1 cellular context compared by ENCODE assay signal in genomic region chr12:94151577-94151976, GRCh38.
TF ChIP-seq lines count a peak whose summit lies in the region.

No MANE protein-coding gene starts in this region.

TF ChIP-seq in HepG2, 621 proteins besides CTCF, POLR2A, EP300 and RAD21 (continued from another document and continues in another):
- TF ChIP-seq PATZ1 (CRISPR knock-in tag; IDR thresholded peaks at IDR 0.05) (peak; percentile 56; the same call in 1 of the 2 replicates), FOXJ3 (CRISPR knock-in tag; IDR thresholded peaks at IDR 0.05; ENCODE audit: borderline replicate concordance) (0 out of 2 replicates have a peak, but pooled peaks have one; percentile 29), ZNF451 (CRISPR knock-in tag; IDR thresholded peaks at IDR 0.05) (no peak), ZBED4 (CRISPR knock-in tag; IDR thresholded peaks at IDR 0.05; ENCODE audit: borderline replicate concordance) (peak; percentile 65; the same call in 1 of the 2 replicates), LCORL (IDR thresholded peaks at IDR 0.05) (no peak), LCORL (CRISPR knock-in tag; IDR thresholded peaks at IDR 0.05) (peak; percentile 57; the same call in 1 of the 2 replicates), ZNF691 (CRISPR knock-in tag; IDR thresholded peaks at IDR 0.05; ENCODE audit: borderline replicate concordance, low read depth) (no peak), ZNF484 (CRISPR knock-in tag; IDR thresholded peaks at IDR 0.05; ENCODE audit: borderline replicate concordance, low read depth) (no peak), RERE (CRISPR knock-in tag; IDR thresholded peaks at IDR 0.05; ENCODE audit: low read depth) (no peak), ATF3 (CRISPR knock-in tag; IDR thresholded peaks at IDR 0.05) (no peak), ZNF253 (CRISPR knock-in tag; IDR thresholded peaks at IDR 0.05; ENCODE audit: borderline replicate concordance) (no peak), THAP8 (CRISPR knock-in tag; IDR thresholded peaks at IDR 0.05; ENCODE audit: borderline replicate concordance) (no peak), ZNF331 (CRISPR knock-in tag; IDR thresholded peaks at IDR 0.05) (peak; percentile 62; the same call in 1 of the 2 replicates), MTA3 (CRISPR knock-in tag; IDR thresholded peaks at IDR 0.05) (no peak), ZNF652 (CRISPR knock-in tag; IDR thresholded peaks at IDR 0.05; ENCODE audit: borderline replicate concordance, low read depth) (peak; percentile 88), ZNF709 (CRISPR knock-in tag; IDR thresholded peaks at IDR 0.05) (no peak), ZNF460 (CRISPR knock-in tag; IDR thresholded peaks at IDR 0.05; ENCODE audit: borderline replicate concordance) (no peak), KDM5A (IDR thresholded peaks at IDR 0.05; ENCODE audit: borderline replicate concordance, low read length) (0 out of 2 replicates have a peak, but pooled peaks have one; percentile 21), ELK4 (CRISPR knock-in tag; IDR thresholded peaks at IDR 0.05; ENCODE audit: borderline replicate concordance) (no peak), ARID5B (CRISPR knock-in tag; IDR thresholded peaks at IDR 0.05) (peak; percentile 84), UBTF (CRISPR knock-in tag; IDR thresholded peaks at IDR 0.05) (no peak), HOXA7 (CRISPR knock-in tag; IDR thresholded peaks at IDR 0.05) (no peak), KMT2B (CRISPR knock-in tag; IDR thresholded peaks at IDR 0.05) (peak; percentile 26; the same call in 1 of the 2 replicates), MEF2D (CRISPR knock-in tag; IDR thresholded peaks at IDR 0.05) (no peak; the same call in 1 of the 2 replicates), ATF4 (CRISPR knock-in tag; IDR thresholded peaks at IDR 0.05) (no peak), SMAD3 (CRISPR knock-in tag; IDR thresholded peaks at IDR 0.05) (no peak), ZNF367 (CRISPR knock-in tag; IDR thresholded peaks at IDR 0.05; ENCODE audit: borderline replicate concordance) (no peak), SPEN (CRISPR knock-in tag; IDR thresholded peaks at IDR 0.05; ENCODE audit: low read depth) (no peak), SNRNP70 (IDR thresholded peaks at IDR 0.05; ENCODE audit: low read depth, low read length) (no peak), ZFP36 (IDR thresholded peaks at IDR 0.05; ENCODE audit: borderline replicate concordance, low read depth, low read length, partially characterized antibody) (no peak)
